Comparison of ENCODE assay signal across 15 cellular contexts in the genomic region with DNA sequence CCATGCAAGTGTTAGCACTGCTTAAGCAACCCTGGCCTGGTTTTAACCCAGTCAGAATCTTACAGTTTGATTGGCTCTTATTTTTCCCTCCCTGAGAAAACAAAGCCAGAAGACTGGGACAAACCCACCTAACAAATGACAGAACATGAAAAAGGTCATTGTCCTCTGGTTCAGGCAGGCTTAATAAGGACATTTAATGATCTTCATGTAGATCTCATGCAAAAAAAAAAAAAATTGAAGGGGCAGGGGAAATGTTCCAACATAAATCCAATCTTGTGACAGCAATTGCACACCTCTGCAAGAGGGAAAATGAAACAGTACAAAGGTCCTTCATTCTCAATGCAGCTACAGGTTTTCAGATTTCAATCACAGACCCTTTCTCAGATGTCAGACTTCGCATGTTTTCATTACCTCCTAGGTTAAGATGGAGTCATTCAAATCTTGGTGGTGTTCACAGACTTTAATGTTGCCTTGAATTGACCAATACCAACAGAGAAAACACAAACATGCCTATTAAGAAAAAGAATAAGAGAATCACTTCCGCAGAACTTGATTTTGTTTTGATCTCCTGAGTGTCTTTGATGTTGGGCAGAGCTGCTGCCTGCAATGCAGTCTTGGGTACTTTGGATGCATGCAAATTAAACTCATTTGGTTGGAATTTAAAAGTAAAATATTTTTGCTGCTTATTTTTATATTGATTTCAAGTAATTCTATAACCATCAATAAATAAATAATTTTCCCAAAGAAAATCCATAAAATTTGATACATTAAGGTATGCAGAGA.
DNase-seq lines count a peak whose midpoint lies in the region; ATAC-seq and TF ChIP-seq lines count a peak whose summit lies in the region.
"Had no signal": no experiment of that assay in that cellular context is flagged by ENCODE, and none has a peak within 500 bp of the region (broad histone marks: within the 10 kb centered on the region; RNA-seq: fewer than 3 reads in every experiment).

No MANE protein-coding gene starts in this region.

- CTCF ChIA-PET in activated naive CD4-positive, alpha-beta T cell treated with anti-CD3 and anti-CD28 coated beads, Interleukin-2, amount 10 ng/mL, durations not matched to agents 7 days and 5 days (lab: Charles Lee), result no interaction called here

- WGBS in endodermal cell (ENCODE audit: insufficient coverage in 1 of 2, insufficient read length in 1 of 2), 2 experiments, result 93 to 100% methylated on average over 1 to 2 of the region's 2 CpGs
- WGBS in heart left ventricle, 4 donors, result 96 to 99% (median 97%) methylated on average over 2 of the region's 2 CpGs

- H3K9me3 ChIP-seq in endodermal cell (ENCODE audit: control insufficient read depth, low read length) (no peaks in the 10 kb centered on the region), heart left ventricle (peaks cover 0 to 4% (median 0%) of the 10 kb centered on the region in 12 donors)
- H3K9me3 ChIP-seq: A549 had no signal

- H3K36me3 ChIP-seq in endodermal cell (ENCODE audit: control insufficient read depth, insufficient read depth, low read length), result no peaks in the 10 kb centered on the region
- H3K36me3 ChIP-seq in heart left ventricle, result no peaks in the 10 kb centered on the region

- no peak for ATAC-seq in heart left ventricle
- ATAC-seq: A549, GM12878 had no signal

- no peak for DNase-seq in activated naive CD4-positive, alpha-beta T cell treated with anti-CD3 and anti-CD28 coated beads, Interleukin-2, amount 10 ng/mL, durations not matched to agents 7 days and 5 days
- DNase-seq in activated naive CD4-positive, alpha-beta T cell (lab: John Stamatoyannopoulos, UW), result no peak
- peak; percentile 12 for DNase-seq in NCI-H146 treated with DMSO at 0.1 percent for 48 hours (lab: John Stamatoyannopoulos, UW; ENCODE audit: unreplicated experiment)
- DNase-seq in endodermal cell, result no peak
- DNase-seq in type B pancreatic cell (ENCODE audit: extremely low spot score, unreplicated experiment), result no peak
- no peak for DNase-seq in heart left ventricle
- DNase-seq in GF-D8 (lab: John Stamatoyannopoulos, UW), result no peak
- DNase-seq: Calu3, HCEC 1CT, NCI-H82, SIG-M5 had no signal

- no peaks in the 10 kb centered on the region for H3K27me3 ChIP-seq in endodermal cell (ENCODE audit: control insufficient read depth, insufficient read depth, low read length, poor library complexity, severe bottlenecking)
- H3K27me3 ChIP-seq in heart left ventricle, result no peaks in the 10 kb centered on the region

- H3K27me3 Mint-ChIP-seq in activated naive CD4-positive, alpha-beta T cell treated with anti-CD3 and anti-CD28 coated beads, Interleukin-2, amount 10 ng/mL, durations not matched to agents 7 days and 5 days, result no peaks in the 10 kb centered on the region
- H3K27me3 Mint-ChIP-seq in endodermal cell (ENCODE audit: insufficient read depth), result no peaks in the 10 kb centered on the region
- no peaks in the 10 kb centered on the region for H3K27me3 Mint-ChIP-seq in type B pancreatic cell

- no peaks in the 10 kb centered on the region for H3K4me1 ChIP-seq in endodermal cell (ENCODE audit: control insufficient read depth, insufficient read depth, low read length)
- no peaks in the 10 kb centered on the region for H3K4me1 ChIP-seq in heart left ventricle
- H3K4me1 ChIP-seq: A549 had no signal

- peaks cover 2% of the 10 kb centered on the region for H3K9me3 Mint-ChIP-seq in activated naive CD4-positive, alpha-beta T cell treated with anti-CD3 and anti-CD28 coated beads, Interleukin-2, amount 10 ng/mL, durations not matched to agents 7 days and 5 days
- H3K9me3 Mint-ChIP-seq in endodermal cell (no peaks in the 10 kb centered on the region), type B pancreatic cell (no peaks in the 10 kb centered on the region)

- no peak overlapping the region for H3K9ac ChIP-seq in endodermal cell (ENCODE audit: extremely low read depth, low read length, poor library complexity, severe bottlenecking)

- no peak for TF ChIP-seq CTCF in endodermal cell (conservative IDR thresholded peaks at IDR 0.05)
- TF ChIP-seq CTCF in type B pancreatic cell (conservative IDR thresholded peaks at IDR 0.05), result no peak
- no peak for TF ChIP-seq CTCF in heart left ventricle (IDR thresholded peaks at IDR 0.05)

- no peaks in the 10 kb centered on the region for H3K36me3 Mint-ChIP-seq in activated naive CD4-positive, alpha-beta T cell treated with anti-CD3 and anti-CD28 coated beads, Interleukin-2, amount 10 ng/mL, durations not matched to agents 7 days and 5 days
- no peaks in the 10 kb centered on the region for H3K36me3 Mint-ChIP-seq in endodermal cell (ENCODE audit: low read depth)
- no peaks in the 10 kb centered on the region for H3K36me3 Mint-ChIP-seq in type B pancreatic cell

- H3K27ac Mint-ChIP-seq in activated naive CD4-positive, alpha-beta T cell treated with anti-CD3 and anti-CD28 coated beads, Interleukin-2, amount 10 ng/mL, durations not matched to agents 7 days and 5 days, result peak overlapping the region; percentile 55
- H3K27ac Mint-ChIP-seq in endodermal cell (no peak overlapping the region), type B pancreatic cell (peak overlapping the region; percentile 30)
- H3K27ac Mint-ChIP-seq: IgD-negative memory B cell had no signal

- peaks cover 17% of the 10 kb centered on the region for H3K4me1 Mint-ChIP-seq in activated naive CD4-positive, alpha-beta T cell treated with anti-CD3 and anti-CD28 coated beads, Interleukin-2, amount 10 ng/mL, durations not matched to agents 7 days and 5 days
- no peaks in the 10 kb centered on the region for H3K4me1 Mint-ChIP-seq in endodermal cell
- peaks cover 14% of the 10 kb centered on the region for H3K4me1 Mint-ChIP-seq in type B pancreatic cell (ENCODE audit: unreplicated experiment)

- intact Hi-C loops in heart left ventricle (cut with DNase I), result no loop called here

- TF ChIP-seq POLR2A in heart left ventricle (IDR thresholded peaks at IDR 0.05), result no peak

- H3K4me3 ChIP-seq in endodermal cell (ENCODE audit: low read length), result no peak overlapping the region
- H3K4me3 ChIP-seq in heart left ventricle, result no peak overlapping the region
- H3K4me3 ChIP-seq: A549, GM12878 had no signal

- no peak overlapping the region for H3K4me3 Mint-ChIP-seq in activated naive CD4-positive, alpha-beta T cell treated with anti-CD3 and anti-CD28 coated beads, Interleukin-2, amount 10 ng/mL, durations not matched to agents 7 days and 5 days
- no peak overlapping the region for H3K4me3 Mint-ChIP-seq in endodermal cell
- no peak overlapping the region for H3K4me3 Mint-ChIP-seq in type B pancreatic cell
- H3K4me3 Mint-ChIP-seq: IgD-negative memory B cell had no signal

- H3K27ac ChIP-seq in endodermal cell (ENCODE audit: low read depth, low read length) (peak overlapping the region; percentile 60), heart left ventricle (no peak overlapping the region)
- H3K27ac ChIP-seq: A549, C4-2B had no signal
